10 cellular contexts compared by ENCODE assay signal in genomic region chr22:23305922-23306374, GRCh38.
A peak's percentile ranks its signal among the peaks of the same experiment; 100 is the strongest.
DNase-seq lines count a peak whose midpoint lies in the region; ATAC-seq and TF ChIP-seq lines count a peak whose summit lies in the region.
"Had no signal": no experiment of that assay in that cellular context is flagged by ENCODE, and none has a peak within 500 bp of the region (broad histone marks: within the 10 kb centered on the region; RNA-seq: fewer than 3 reads in every experiment).

No MANE protein-coding gene starts in this region.

- no peak overlapping the region for H4K8ac ChIP-seq in neuronal stem cell (ENCODE audit: low read depth, low read length)

- no peak overlapping the region for H2BK15ac ChIP-seq in neuronal stem cell (ENCODE audit: low read length)

- no peak overlapping the region for H3K27ac ChIP-seq in neuronal stem cell (replicated peaks; ENCODE audit: low read length)
- no peak overlapping the region for H3K27ac ChIP-seq in RWPE1
- H3K27ac ChIP-seq: neutrophil had no signal

- H3K23ac ChIP-seq in neuronal stem cell (ENCODE audit: low read depth, low read length, poor library complexity) = no peak overlapping the region

- TF ChIP-seq CTCF in WI38 (IDR thresholded peaks at IDR 0.05; ENCODE audit: low read depth, low read length) = no peak
- TF ChIP-seq CTCF in RWPE1 (conservative IDR thresholded peaks at IDR 0.05; ENCODE audit: low read depth) = no peak

- no peaks in the 10 kb centered on the region for H3K27me3 ChIP-seq in neuronal stem cell (ENCODE audit: control insufficient read depth in 3 of 3, insufficient read depth in 3 of 3, low read depth in 1 of 3, low read length in 3 of 3)
- H3K27me3 ChIP-seq: neutrophil had no signal

- peaks cover 0 to 4% of the 10 kb centered on the region in 2 donors for H3K4me1 ChIP-seq in neuronal stem cell (ENCODE audit: control insufficient read depth in 2 of 2, insufficient read depth in 1 of 2, low read depth in 1 of 2, low read length in 2 of 2)

- no peak overlapping the region for H2BK120ac ChIP-seq in neuronal stem cell (ENCODE audit: low read depth, low read length)

- no peak overlapping the region for H4K91ac ChIP-seq in neuronal stem cell (ENCODE audit: low read depth, low read length, poor library complexity)

- no peak overlapping the region for H3K4me2 ChIP-seq in neuronal stem cell (ENCODE audit: insufficient read depth, low read length, poor library complexity, severe bottlenecking)

- no peak overlapping the region for H3K4ac ChIP-seq in neuronal stem cell (ENCODE audit: low read length)

- no peak overlapping the region for H2BK12ac ChIP-seq in neuronal stem cell (ENCODE audit: low read length)

- H2BK5ac ChIP-seq in neuronal stem cell (ENCODE audit: low read length) = no peak overlapping the region

- no peak overlapping the region for H3K14ac ChIP-seq in neuronal stem cell (ENCODE audit: low read length)

- H3K79me1 ChIP-seq in neuronal stem cell (ENCODE audit: low read depth, low read length) = no peaks in the 10 kb centered on the region

- H3K9ac ChIP-seq in neuronal stem cell (ENCODE audit: low read depth, low read length, poor library complexity) = no peak overlapping the region

- H3K18ac ChIP-seq in neuronal stem cell (ENCODE audit: low read length) = no peak overlapping the region

- H3K9me3 ChIP-seq in neuronal stem cell (replicated peaks in 1 of 2; ENCODE audit: control insufficient read depth in 2 of 2, insufficient read depth in 1 of 2, low read depth in 1 of 2, low read length in 2 of 2) = no peaks in the 10 kb centered on the region
- H3K9me3 ChIP-seq: neutrophil had no signal

- H2AFZ ChIP-seq in neuronal stem cell (ENCODE audit: low read length) = no peak overlapping the region

- CTCF ChIA-PET in RWPE1 (lab: Yijun Ruan, JAX) = no interaction called here

- peak; percentile 89 for DNase-seq in DMS153 treated with DMSO at 0.1 percent for 48 hours (lab: John Stamatoyannopoulos, UW; ENCODE audit: unreplicated experiment)
- DNase-seq in globus pallidus (ENCODE audit: low spot score) = peak; percentile 78
- peak; percentile 89 for DNase-seq in pulmonary artery endothelial cell (ENCODE audit: low read depth, low spot score)
- DNase-seq in neuronal stem cell (ENCODE audit: low spot score) = no peak
- DNase-seq in RWPE1 (ENCODE audit: low spot score) = no peak
- DNase-seq in NCI-H82 treated with DMSO at 0.1 percent for 48 hours (lab: John Stamatoyannopoulos, UW; ENCODE audit: unreplicated experiment) = no peak
- DNase-seq: NCI-H82 had no signal

- peaks cover 8 to 44% of the 10 kb centered on the region in 2 donors for H3K36me3 ChIP-seq in neuronal stem cell (replicated peaks in 1 of 2; ENCODE audit: control insufficient read depth in 2 of 2, insufficient read depth in 2 of 2, low read length in 2 of 2)

- no CpG with 5 or more reads among the region's 11 CpGs for WGBS in neuronal stem cell (ENCODE audit: extremely low coverage in 2 of 2, insufficient read length in 2 of 2, insufficient replicate concordance in 1 of 2), 2 donors

- H2AK5ac ChIP-seq in neuronal stem cell (ENCODE audit: low read depth, low read length) = no peak overlapping the region

- POLR2A ChIA-PET in RWPE1 (lab: Yijun Ruan, JAX; ENCODE audit: low non-redundant PET) = no interaction called here

- H3K4me3 ChIP-seq in WI38 (ENCODE audit: low read depth, low read length) (peak overlapping the region; percentile 22; the same call in 1 of the 2 replicates), neuronal stem cell (ENCODE audit: low read length in 2 of 2) (no peak overlapping the region)

- no peak for ATAC-seq in HG02970 (IDR thresholded peaks at IDR 0.05; ENCODE audit: low FRiP score, unreplicated experiment)

Comparison
In these comparisons a context has a peak if more than half of its experiments do, and no peak if none do; other contexts are left out.
1. DNase-seq: peak in DMS153 treated with DMSO at 0.1 percent for 48 hours (single experiment), globus pallidus (single experiment) and pulmonary artery endothelial cell (single experiment); none in neuronal stem cell (single experiment), RWPE1 (single experiment) and NCI-H82 treated with DMSO at 0.1 percent for 48 hours (single experiment).